ENCODE assay signal across 8 cellular contexts in genomic region chr1:165444897-165445370, GRCh38. TPM values are rescaled to one million over a fixed set of nuclear protein-coding genes. Genes with fewer than 3 reads are reported as not detected.
A peak's percentile ranks its signal among the peaks of the same experiment; 100 is the strongest.
DNase-seq lines count a peak whose midpoint lies in the region; TF ChIP-seq lines count a peak whose summit lies in the region.

Gene RXRG, minus strand, starts transcription at chr1:165445126. Its CDS starts 233 bp downstream, at chr1:165444893.

- H3K27ac ChIP-seq in hepatocyte (no peak within 1 kb of the TSS), brain microvascular endothelial cell (no peak within 1 kb of the TSS)

- peaks cover 5% of the 10 kb centered on the region for H3K4me1 ChIP-seq in hepatocyte (ENCODE audit: insufficient read depth)

- WGBS in hepatocyte (ENCODE audit: low lambda C conversion rate, missing lambda C conversion rate) = 3% methylated on average over 33 of the region's 33 CpGs

- H4K20me1 ChIP-seq in hepatocyte (ENCODE audit: insufficient read depth, poor library complexity, severe bottlenecking) = no peaks in the 10 kb centered on the region

- H3K4me3 ChIP-seq in hepatocyte = peak within 1 kb of the TSS; percentile 27
- no peak within 1 kb of the TSS for H3K4me3 ChIP-seq in brain microvascular endothelial cell (ENCODE audit: low read depth, low read length)

- H3K27me3 ChIP-seq in hepatocyte (peaks cover 45% of the 10 kb centered on the region), brain microvascular endothelial cell (replicated peaks) (peaks cover 30% of the 10 kb centered on the region)

- H3K36me3 ChIP-seq in hepatocyte (replicated peaks; ENCODE audit: insufficient read depth, low read depth) (no peaks in the 10 kb centered on the region), brain microvascular endothelial cell (replicated peaks) (no peaks in the 10 kb centered on the region)

- H3K4me2 ChIP-seq in hepatocyte = peak within 1 kb of the TSS; percentile 80

- no peak for TF ChIP-seq CTCF in hepatocyte (IDR thresholded peaks at IDR 0.05; ENCODE audit: poor library complexity)
- TF ChIP-seq CTCF in brain microvascular endothelial cell (IDR thresholded peaks at IDR 0.05; ENCODE audit: low read depth, low read length, missing control alignments) = no peak

- DNase-seq in activated CD8-positive, alpha-beta memory T cell treated with anti-CD3 and anti-CD28 coated beads for 24 hours = peak; percentile 61
- DNase-seq in activated CD8-positive, alpha-beta memory T cell treated with anti-CD3 and anti-CD28 coated beads, Interleukin-2, amount 50 U/mL, for 4 hours = no peak
- peak; percentile 29 for DNase-seq in activated T-cell treated with anti-CD3 and anti-CD28 coated beads, Interleukin-2, amount 50 U/mL, for 1 hour
- DNase-seq in hepatocyte (ENCODE audit: low spot score) (peak; percentile 59), NCI-H1930 (lab: John Stamatoyannopoulos, UW) (no peak), brain microvascular endothelial cell (no peak)
- DNase-seq in stimulated activated CD4-positive, alpha-beta T cell treated with anti-CD3 and anti-CD28 coated beads, Interleukin-15, amount 100 ng/mL, for 24 hours = peak; percentile 48
- DNase-seq in activated effector memory CD4-positive, alpha-beta T cell treated with anti-CD3 and anti-CD28 coated beads, Interleukin-2, amount 50 U/mL, for 16 hours = no peak

- no peaks in the 10 kb centered on the region for H3K79me2 ChIP-seq in hepatocyte

- H2AFZ ChIP-seq in hepatocyte = peak within 1 kb of the TSS; percentile 47

- H3K9me2 ChIP-seq in hepatocyte (replicated peaks; ENCODE audit: insufficient read depth) = no peaks in the 10 kb centered on the region

- in situ Hi-C loops in brain microvascular endothelial cell (cut with HindIII; ENCODE audit: low pct_ligation_motif_present, low sequenced_read_pairs) = no loop called here

- no peaks in the 10 kb centered on the region for H3K9me3 ChIP-seq in hepatocyte (ENCODE audit: low read depth)

RNA-seq across cellular contexts. Expression of gene RXRG, which starts in this region (rescaled TPM):
- 0.07 TPM in 1 of 2 replicates, not detected in the other for total RNA-seq in hepatocyte
- polyA plus RNA-seq in hepatocyte = 1.5 TPM in 1 of 2 replicates, not detected in the other

Comparison
In these comparisons a context has a peak if more than half of its experiments do, and no peak if none do; other contexts are left out.
1. DNase-seq: peak in activated CD8-positive, alpha-beta memory T cell treated with anti-CD3 and anti-CD28 coated beads for 24 hours (single experiment), activated T-cell treated with anti-CD3 and anti-CD28 coated beads, Interleukin-2, amount 50 U/mL, for 1 hour (single experiment), hepatocyte (single experiment) and stimulated activated CD4-positive, alpha-beta T cell treated with anti-CD3 and anti-CD28 coated beads, Interleukin-15, amount 100 ng/mL, for 24 hours (single experiment); none in activated CD8-positive, alpha-beta memory T cell treated with anti-CD3 and anti-CD28 coated beads, Interleukin-2, amount 50 U/mL, for 4 hours (single experiment), NCI-H1930 (0 of 2), activated effector memory CD4-positive, alpha-beta T cell treated with anti-CD3 and anti-CD28 coated beads, Interleukin-2, amount 50 U/mL, for 16 hours (single experiment) and brain microvascular endothelial cell (single experiment).